18 cellular contexts compared by ENCODE assay signal in the genomic region with DNA sequence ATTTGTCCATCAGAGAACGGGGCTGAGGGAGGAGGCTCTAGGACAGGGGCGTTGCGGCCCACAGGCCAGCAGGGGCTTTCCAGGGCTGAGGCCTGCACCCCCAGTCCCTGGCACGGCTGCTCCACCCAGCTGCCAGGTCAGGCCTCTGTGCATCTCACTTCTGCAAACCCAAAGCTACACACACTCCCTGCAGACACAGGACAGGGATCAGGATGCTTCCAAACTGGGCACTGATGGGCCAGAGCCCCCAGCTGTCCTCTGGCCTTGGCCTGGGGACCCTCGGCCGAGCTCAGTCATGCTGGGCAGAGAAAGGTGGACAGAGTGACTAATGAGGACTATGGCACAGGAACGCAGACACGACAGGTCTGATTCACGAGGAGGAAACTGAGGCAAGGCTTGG.
A peak's percentile ranks its signal among the peaks of the same experiment; 100 is the strongest.
DNase-seq lines count a peak whose midpoint lies in the region; ATAC-seq and TF ChIP-seq lines count a peak whose summit lies in the region.
"Had no signal": no experiment of that assay in that cellular context is flagged by ENCODE, and none has a peak within 500 bp of the region (broad histone marks: within the 10 kb centered on the region; RNA-seq: fewer than 3 reads in every experiment).

No MANE protein-coding gene starts in this region.

- H3K27me3 Mint-ChIP-seq in dendritic cell treated with granulocyte-macrophage colony-stimulating factor and Interleukin-4, amounts not matched to agents 40 ng/mL and 50 ng/mL, for 4 days = no peaks in the 10 kb centered on the region
- no peaks in the 10 kb centered on the region for H3K27me3 Mint-ChIP-seq in stimulated activated naive B cell treated with anti-CD40 and anti-IgM and Interleukin-4, amounts not matched to agents 10 μg/mL and 1 μg/mL and 100 μg/mL, for 72 hours
- H3K27me3 Mint-ChIP-seq: activated CD4-positive, alpha-beta T cell treated with anti-CD3 and anti-CD28 coated beads, Interleukin-2, amount 10 ng/mL, durations not matched to agents 7 days and 5 days; CD4-positive, CD25-positive, alpha-beta regulatory T cell had no signal

- H3K27me3 ChIP-seq in mononuclear cell (ENCODE audit: insufficient read depth, low read length) = no peaks in the 10 kb centered on the region

- ATAC-seq in stimulated activated naive B cell treated with anti-CD40 and anti-IgM and Interleukin-4, amounts not matched to agents 10 μg/mL and 1 μg/mL and 100 μg/mL, for 72 hours (replicated peaks) = no peak
- ATAC-seq: natural killer cell treated with Interleukin-12 subunit alpha and Interleukin-12 subunit beta and Interleukin-15 and Interleukin-18, amount 100 ng/mL, for 72 hours; stimulated activated naive CD8-positive, alpha-beta T cell treated with anti-CD3 and anti-CD28 coated beads, Interleukin-15, Interleukin-2, amounts not matched to agents 100 U/mL and 50 U/mL, for 24 hours had no signal

- intact Hi-C loops in dendritic cell treated with granulocyte-macrophage colony-stimulating factor and Interleukin-4, amounts not matched to agents 40 ng/mL and 50 ng/mL, for 4 days (cut with micrococcal nuclease) = no loop called here

- H3K4me1 Mint-ChIP-seq in dendritic cell treated with granulocyte-macrophage colony-stimulating factor and Interleukin-4, amounts not matched to agents 40 ng/mL and 50 ng/mL, for 4 days (ENCODE audit: low read depth) = peaks cover 65% of the 10 kb centered on the region
- peaks cover 33 to 68% of the 10 kb centered on the region in 2 donors for H3K4me1 Mint-ChIP-seq in stimulated activated naive B cell treated with anti-CD40 and anti-IgM and Interleukin-4, amounts not matched to agents 10 μg/mL and 1 μg/mL and 100 μg/mL, for 72 hours
- H3K4me1 Mint-ChIP-seq: activated CD4-positive, alpha-beta T cell treated with anti-CD3 and anti-CD28 coated beads, Interleukin-2, amount 10 ng/mL, durations not matched to agents 7 days and 5 days had no signal

- H3K9me3 ChIP-seq in mononuclear cell (ENCODE audit: low read depth, low read length) = no peaks in the 10 kb centered on the region

- H3K9me3 Mint-ChIP-seq in dendritic cell treated with granulocyte-macrophage colony-stimulating factor and Interleukin-4, amounts not matched to agents 40 ng/mL and 50 ng/mL, for 4 days = no peaks in the 10 kb centered on the region
- H3K9me3 Mint-ChIP-seq in stimulated activated naive B cell treated with anti-CD40 and anti-IgM and Interleukin-4, amounts not matched to agents 10 μg/mL and 1 μg/mL and 100 μg/mL, for 72 hours = no peaks in the 10 kb centered on the region
- H3K9me3 Mint-ChIP-seq: activated CD4-positive, alpha-beta T cell treated with anti-CD3 and anti-CD28 coated beads, Interleukin-2, amount 10 ng/mL, durations not matched to agents 7 days and 5 days; CD4-positive, CD25-positive, alpha-beta regulatory T cell; natural killer cell treated with Interleukin-12 subunit alpha and Interleukin-12 subunit beta and Interleukin-15 and Interleukin-18, amount 100 ng/mL, for 72 hours had no signal

- DNase-seq in SHP77 treated with DMSO at 0.1 percent for 48 hours (lab: John Stamatoyannopoulos, UW) (peak; percentile 8), SHP77 (lab: John Stamatoyannopoulos, UW) (no peak), amniotic stem cell (lab: John Stamatoyannopoulos, UW) (no peak), erythroblast (lab: John Stamatoyannopoulos, UW) (no peak), kidney tubule cell (ENCODE audit: low spot score) (no peak)
- no peak for DNase-seq in stimulated activated naive B cell treated with anti-CD40 and anti-IgM and Interleukin-4, amounts not matched to agents 10 μg/mL and 1 μg/mL and 100 μg/mL, for 72 hours
- DNase-seq: activated CD4-positive, alpha-beta T cell treated with anti-CD3 and anti-CD28 coated beads, Interleukin-2, amount 10 ng/mL, durations not matched to agents 7 days and 5 days; activated CD8-positive, alpha-beta memory T cell treated with anti-CD3 and anti-CD28 coated beads, Interleukin-2, amount 50 U/mL, for 4 hours; activated effector memory CD4-positive, alpha-beta T cell treated with Interleukin-2 at 50 U/mL for 16 hours; CD4-positive, CD25-positive, alpha-beta regulatory T cell; central memory CD4-positive, alpha-beta T cell; NCI-H1105 treated with DMSO at 0.1 percent for 48 hours; NCI-H524 treated with DMSO at 0.1 percent for 48 hours; stimulated activated CD4-positive, alpha-beta T cell treated with anti-CD3 and anti-CD28 coated beads, Interleukin-15, amount 100 ng/mL, for 24 hours; stimulated activated naive CD8-positive, alpha-beta T cell treated with anti-CD3 and anti-CD28 coated beads, Interleukin-15, Interleukin-2, amounts not matched to agents 100 U/mL and 50 U/mL, for 24 hours had no signal

- TF ChIP-seq POLR2A in erythroblast (IDR thresholded peaks at IDR 0.05; ENCODE audit: low read length) = no peak

- peak overlapping the region; percentile 88 for H3K27ac Mint-ChIP-seq in dendritic cell treated with granulocyte-macrophage colony-stimulating factor and Interleukin-4, amounts not matched to agents 40 ng/mL and 50 ng/mL, for 4 days
- peak overlapping the region; percentile 73 for H3K27ac Mint-ChIP-seq in stimulated activated naive B cell treated with anti-CD40 and anti-IgM and Interleukin-4, amounts not matched to agents 10 μg/mL and 1 μg/mL and 100 μg/mL, for 72 hours
- H3K27ac Mint-ChIP-seq: activated CD4-positive, alpha-beta T cell treated with anti-CD3 and anti-CD28 coated beads, Interleukin-2, amount 10 ng/mL, durations not matched to agents 7 days and 5 days; CD4-positive, CD25-positive, alpha-beta regulatory T cell; natural killer cell treated with Interleukin-12 subunit alpha and Interleukin-12 subunit beta and Interleukin-15 and Interleukin-18, amount 100 ng/mL, for 72 hours had no signal

- peaks cover 32% of the 10 kb centered on the region for H3K4me1 ChIP-seq in mononuclear cell (ENCODE audit: insufficient read depth, low read length)

- H3K4me3 ChIP-seq in mononuclear cell (ENCODE audit: low read length) = peak overlapping the region; percentile 22

- H3K36me3 Mint-ChIP-seq in dendritic cell treated with granulocyte-macrophage colony-stimulating factor and Interleukin-4, amounts not matched to agents 40 ng/mL and 50 ng/mL, for 4 days (ENCODE audit: low read depth) = peaks cover 13% of the 10 kb centered on the region
- peaks cover 23 to 34% of the 10 kb centered on the region in 2 donors for H3K36me3 Mint-ChIP-seq in stimulated activated naive B cell treated with anti-CD40 and anti-IgM and Interleukin-4, amounts not matched to agents 10 μg/mL and 1 μg/mL and 100 μg/mL, for 72 hours
- H3K36me3 Mint-ChIP-seq: CD4-positive, CD25-positive, alpha-beta regulatory T cell; natural killer cell treated with Interleukin-12 subunit alpha and Interleukin-12 subunit beta and Interleukin-15 and Interleukin-18, amount 100 ng/mL, for 72 hours had no signal

- H3K4me3 Mint-ChIP-seq in dendritic cell treated with granulocyte-macrophage colony-stimulating factor and Interleukin-4, amounts not matched to agents 40 ng/mL and 50 ng/mL, for 4 days = peak overlapping the region; percentile 73
- peak overlapping the region; percentile 44 to 72 for H3K4me3 Mint-ChIP-seq in stimulated activated naive B cell treated with anti-CD40 and anti-IgM and Interleukin-4, amounts not matched to agents 10 μg/mL and 1 μg/mL and 100 μg/mL, for 72 hours
- H3K4me3 Mint-ChIP-seq: activated CD4-positive, alpha-beta T cell treated with anti-CD3 and anti-CD28 coated beads, Interleukin-2, amount 10 ng/mL, durations not matched to agents 7 days and 5 days; CD4-positive, CD25-positive, alpha-beta regulatory T cell; natural killer cell treated with Interleukin-12 subunit alpha and Interleukin-12 subunit beta and Interleukin-15 and Interleukin-18, amount 100 ng/mL, for 72 hours had no signal
